ENCODE assay signal across 1 cellular context in the genomic region with DNA sequence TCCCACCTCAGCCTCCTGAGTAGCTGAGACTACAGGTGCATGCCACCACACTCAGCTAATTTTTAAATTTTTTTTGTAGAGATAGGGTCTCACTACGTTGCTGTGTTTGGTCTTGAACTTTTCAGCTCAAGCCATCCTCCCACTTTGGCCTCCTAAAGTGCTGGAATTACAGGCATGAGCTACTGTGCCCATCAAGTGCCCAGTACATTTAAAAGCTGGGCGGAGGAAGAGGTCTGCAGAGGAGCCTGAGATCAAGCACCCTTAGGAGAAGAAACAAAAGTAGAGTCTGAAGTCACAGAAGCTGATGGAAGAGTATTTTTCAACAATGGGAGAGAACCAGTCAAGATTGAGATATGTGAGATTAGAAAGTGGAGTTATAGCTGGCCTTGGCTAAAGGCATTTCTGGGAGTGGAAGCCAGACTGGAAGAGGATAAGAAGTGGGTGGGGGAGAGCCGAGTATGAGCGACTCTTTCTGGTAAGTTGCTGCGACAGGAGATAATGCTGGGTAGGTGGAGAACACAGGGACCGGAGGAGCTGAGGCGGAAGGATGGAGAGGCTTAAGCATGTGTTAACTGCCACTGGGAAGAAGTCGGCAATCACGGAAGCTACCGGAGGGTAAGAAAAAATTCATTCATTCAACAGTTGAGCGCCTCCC.
TF ChIP-seq lines count a peak whose summit lies in the region.

No MANE protein-coding gene starts in this region.

TF ChIP-seq in K562, 482 proteins besides CTCF, POLR2A, EP300 and RAD21 (continued from another document and continues in another):
- TF ChIP-seq NR4A1 (CRISPR knock-in tag; IDR thresholded peaks at IDR 0.05) = no peak
- no peak for TF ChIP-seq NR4A1 (tag; IDR thresholded peaks at IDR 0.05)
- TF ChIP-seq NCOA6 (IDR thresholded peaks at IDR 0.05) = no peak
- TF ChIP-seq, protein P1, sequence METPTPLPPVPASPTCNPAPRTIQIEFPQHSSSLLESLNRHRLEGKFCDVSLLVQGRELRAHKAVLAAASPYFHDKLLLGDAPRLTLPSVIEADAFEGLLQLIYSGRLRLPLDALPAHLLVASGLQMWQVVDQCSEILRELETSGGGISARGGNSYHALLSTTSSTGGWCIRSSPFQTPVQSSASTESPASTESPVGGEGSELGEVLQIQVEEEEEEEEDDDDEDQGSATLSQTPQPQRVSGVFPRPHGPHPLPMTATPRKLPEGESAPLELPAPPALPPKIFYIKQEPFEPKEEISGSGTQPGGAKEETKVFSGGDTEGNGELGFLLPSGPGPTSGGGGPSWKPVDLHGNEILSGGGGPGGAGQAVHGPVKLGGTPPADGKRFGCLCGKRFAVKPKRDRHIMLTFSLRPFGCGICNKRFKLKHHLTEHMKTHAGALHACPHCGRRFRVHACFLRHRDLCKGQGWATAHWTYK (CRISPR knock-in tag; IDR thresholded peaks at IDR 0.05) = no peak
- TF ChIP-seq HNRNPLL (IDR thresholded peaks at IDR 0.05; ENCODE audit: low read depth, low read length, poor library complexity, severe bottlenecking) = no peak
- no peak for TF ChIP-seq ZNF764 (CRISPR knock-in tag; IDR thresholded peaks at IDR 0.05; ENCODE audit: low read depth)
- no peak for TF ChIP-seq ZFPM2 (CRISPR knock-in tag; IDR thresholded peaks at IDR 0.05)
- TF ChIP-seq CBFB (CRISPR knock-in tag; IDR thresholded peaks at IDR 0.05) = no peak
- TF ChIP-seq, protein P2, sequence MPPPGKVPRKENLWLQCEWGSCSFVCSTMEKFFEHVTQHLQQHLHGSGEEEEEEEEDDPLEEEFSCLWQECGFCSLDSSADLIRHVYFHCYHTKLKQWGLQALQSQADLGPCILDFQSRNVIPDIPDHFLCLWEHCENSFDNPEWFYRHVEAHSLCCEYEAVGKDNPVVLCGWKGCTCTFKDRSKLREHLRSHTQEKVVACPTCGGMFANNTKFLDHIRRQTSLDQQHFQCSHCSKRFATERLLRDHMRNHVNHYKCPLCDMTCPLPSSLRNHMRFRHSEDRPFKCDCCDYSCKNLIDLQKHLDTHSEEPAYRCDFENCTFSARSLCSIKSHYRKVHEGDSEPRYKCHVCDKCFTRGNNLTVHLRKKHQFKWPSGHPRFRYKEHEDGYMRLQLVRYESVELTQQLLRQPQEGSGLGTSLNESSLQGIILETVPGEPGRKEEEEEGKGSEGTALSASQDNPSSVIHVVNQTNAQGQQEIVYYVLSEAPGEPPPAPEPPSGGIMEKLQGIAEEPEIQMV (tag; conservative IDR thresholded peaks at IDR 0.05; ENCODE audit: low read depth) = no peak
- TF ChIP-seq SLC30A9 (CRISPR knock-in tag; IDR thresholded peaks at IDR 0.05) = no peak
- TF ChIP-seq, protein P3, sequence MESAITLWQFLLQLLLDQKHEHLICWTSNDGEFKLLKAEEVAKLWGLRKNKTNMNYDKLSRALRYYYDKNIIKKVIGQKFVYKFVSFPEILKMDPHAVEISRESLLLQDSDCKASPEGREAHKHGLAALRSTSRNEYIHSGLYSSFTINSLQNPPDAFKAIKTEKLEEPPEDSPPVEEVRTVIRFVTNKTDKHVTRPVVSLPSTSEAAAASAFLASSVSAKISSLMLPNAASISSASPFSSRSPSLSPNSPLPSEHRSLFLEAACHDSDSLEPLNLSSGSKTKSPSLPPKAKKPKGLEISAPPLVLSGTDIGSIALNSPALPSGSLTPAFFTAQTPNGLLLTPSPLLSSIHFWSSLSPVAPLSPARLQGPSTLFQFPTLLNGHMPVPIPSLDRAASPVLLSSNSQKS (CRISPR knock-in tag; IDR thresholded peaks at IDR 0.05) = no peak
- TF ChIP-seq ILF3 (IDR thresholded peaks at IDR 0.05; ENCODE audit: borderline replicate concordance) = no peak
- TF ChIP-seq TBP (optimal IDR thresholded peaks at IDR 0.05; ENCODE audit: low read depth, low read length) = no peak
- TF ChIP-seq KLF1 (tag; IDR thresholded peaks at IDR 0.05) = no peak
- no peak for TF ChIP-seq ESRRA (IDR thresholded peaks at IDR 0.05; ENCODE audit: borderline replicate concordance, low read depth)
- TF ChIP-seq, protein P4, sequence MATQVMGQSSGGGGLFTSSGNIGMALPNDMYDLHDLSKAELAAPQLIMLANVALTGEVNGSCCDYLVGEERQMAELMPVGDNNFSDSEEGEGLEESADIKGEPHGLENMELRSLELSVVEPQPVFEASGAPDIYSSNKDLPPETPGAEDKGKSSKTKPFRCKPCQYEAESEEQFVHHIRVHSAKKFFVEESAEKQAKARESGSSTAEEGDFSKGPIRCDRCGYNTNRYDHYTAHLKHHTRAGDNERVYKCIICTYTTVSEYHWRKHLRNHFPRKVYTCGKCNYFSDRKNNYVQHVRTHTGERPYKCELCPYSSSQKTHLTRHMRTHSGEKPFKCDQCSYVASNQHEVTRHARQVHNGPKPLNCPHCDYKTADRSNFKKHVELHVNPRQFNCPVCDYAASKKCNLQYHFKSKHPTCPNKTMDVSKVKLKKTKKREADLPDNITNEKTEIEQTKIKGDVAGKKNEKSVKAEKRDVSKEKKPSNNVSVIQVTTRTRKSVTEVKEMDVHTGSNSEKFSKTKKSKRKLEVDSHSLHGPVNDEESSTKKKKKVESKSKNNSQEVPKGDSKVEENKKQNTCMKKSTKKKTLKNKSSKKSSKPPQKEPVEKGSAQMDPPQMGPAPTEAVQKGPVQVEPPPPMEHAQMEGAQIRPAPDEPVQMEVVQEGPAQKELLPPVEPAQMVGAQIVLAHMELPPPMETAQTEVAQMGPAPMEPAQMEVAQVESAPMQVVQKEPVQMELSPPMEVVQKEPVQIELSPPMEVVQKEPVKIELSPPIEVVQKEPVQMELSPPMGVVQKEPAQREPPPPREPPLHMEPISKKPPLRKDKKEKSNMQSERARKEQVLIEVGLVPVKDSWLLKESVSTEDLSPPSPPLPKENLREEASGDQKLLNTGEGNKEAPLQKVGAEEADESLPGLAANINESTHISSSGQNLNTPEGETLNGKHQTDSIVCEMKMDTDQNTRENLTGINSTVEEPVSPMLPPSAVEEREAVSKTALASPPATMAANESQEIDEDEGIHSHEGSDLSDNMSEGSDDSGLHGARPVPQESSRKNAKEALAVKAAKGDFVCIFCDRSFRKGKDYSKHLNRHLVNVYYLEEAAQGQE (CRISPR knock-in tag; IDR thresholded peaks at IDR 0.05; ENCODE audit: low read depth) = no peak
- TF ChIP-seq CEBPB (tag; IDR thresholded peaks at IDR 0.05) = no peak
- no peak for TF ChIP-seq ZNF263 (CRISPR knock-in tag; IDR thresholded peaks at IDR 0.05; ENCODE audit: borderline replicate concordance)
- peak; percentile 65 for TF ChIP-seq SMARCA4 (IDR thresholded peaks at IDR 0.05)
- TF ChIP-seq RFX5 (IDR thresholded peaks at IDR 0.05; ENCODE audit: low read depth, low read length) = no peak
- no peak for TF ChIP-seq HDGF (IDR thresholded peaks at IDR 0.05)
- no peak for TF ChIP-seq ZNF561 (CRISPR knock-in tag; conservative IDR thresholded peaks at IDR 0.05)
- TF ChIP-seq SETDB1 (IDR thresholded peaks at IDR 0.05; ENCODE audit: low read length) = no peak
- TF ChIP-seq, protein P5, sequence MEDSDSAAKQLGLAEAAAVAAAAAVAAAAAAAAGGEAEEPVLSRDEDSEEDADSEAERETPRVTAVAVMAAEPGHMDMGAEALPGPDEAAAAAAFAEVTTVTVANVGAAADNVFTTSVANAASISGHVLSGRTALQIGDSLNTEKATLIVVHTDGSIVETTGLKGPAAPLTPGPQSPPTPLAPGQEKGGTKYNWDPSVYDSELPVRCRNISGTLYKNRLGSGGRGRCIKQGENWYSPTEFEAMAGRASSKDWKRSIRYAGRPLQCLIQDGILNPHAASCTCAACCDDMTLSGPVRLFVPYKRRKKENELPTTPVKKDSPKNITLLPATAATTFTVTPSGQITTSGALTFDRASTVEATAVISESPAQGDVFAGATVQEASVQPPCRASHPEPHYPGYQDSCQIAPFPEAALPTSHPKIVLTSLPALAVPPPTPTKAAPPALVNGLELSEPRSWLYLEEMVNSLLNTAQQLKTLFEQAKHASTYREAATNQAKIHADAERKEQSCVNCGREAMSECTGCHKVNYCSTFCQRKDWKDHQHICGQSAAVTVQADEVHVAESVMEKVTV (CRISPR knock-in tag; IDR thresholded peaks at IDR 0.05) = no peak
- TF ChIP-seq GABPA (tag; conservative IDR thresholded peaks at IDR 0.05; ENCODE audit: low read depth) = no peak
- no peak for TF ChIP-seq DNMT1 (IDR thresholded peaks at IDR 0.05)
- TF ChIP-seq ZNF41 (CRISPR knock-in tag; conservative IDR thresholded peaks at IDR 0.05) = no peak
- TF ChIP-seq SMARCE1 (IDR thresholded peaks at IDR 0.05) = peak; percentile 77
- TF ChIP-seq ARNT (IDR thresholded peaks at IDR 0.05) = peak in 1 of 2 experiments; percentile 79; a peak in 1 of 4 replicates
- TF ChIP-seq ETV5 (CRISPR knock-in tag; IDR thresholded peaks at IDR 0.05; ENCODE audit: low read depth) = 0 out of 2 replicates have a peak, but pooled peaks have one; percentile 21
- TF ChIP-seq U2AF1 (optimal IDR thresholded peaks at IDR 0.05; ENCODE audit: low read depth, low read length) = no peak
- TF ChIP-seq, protein P6, sequence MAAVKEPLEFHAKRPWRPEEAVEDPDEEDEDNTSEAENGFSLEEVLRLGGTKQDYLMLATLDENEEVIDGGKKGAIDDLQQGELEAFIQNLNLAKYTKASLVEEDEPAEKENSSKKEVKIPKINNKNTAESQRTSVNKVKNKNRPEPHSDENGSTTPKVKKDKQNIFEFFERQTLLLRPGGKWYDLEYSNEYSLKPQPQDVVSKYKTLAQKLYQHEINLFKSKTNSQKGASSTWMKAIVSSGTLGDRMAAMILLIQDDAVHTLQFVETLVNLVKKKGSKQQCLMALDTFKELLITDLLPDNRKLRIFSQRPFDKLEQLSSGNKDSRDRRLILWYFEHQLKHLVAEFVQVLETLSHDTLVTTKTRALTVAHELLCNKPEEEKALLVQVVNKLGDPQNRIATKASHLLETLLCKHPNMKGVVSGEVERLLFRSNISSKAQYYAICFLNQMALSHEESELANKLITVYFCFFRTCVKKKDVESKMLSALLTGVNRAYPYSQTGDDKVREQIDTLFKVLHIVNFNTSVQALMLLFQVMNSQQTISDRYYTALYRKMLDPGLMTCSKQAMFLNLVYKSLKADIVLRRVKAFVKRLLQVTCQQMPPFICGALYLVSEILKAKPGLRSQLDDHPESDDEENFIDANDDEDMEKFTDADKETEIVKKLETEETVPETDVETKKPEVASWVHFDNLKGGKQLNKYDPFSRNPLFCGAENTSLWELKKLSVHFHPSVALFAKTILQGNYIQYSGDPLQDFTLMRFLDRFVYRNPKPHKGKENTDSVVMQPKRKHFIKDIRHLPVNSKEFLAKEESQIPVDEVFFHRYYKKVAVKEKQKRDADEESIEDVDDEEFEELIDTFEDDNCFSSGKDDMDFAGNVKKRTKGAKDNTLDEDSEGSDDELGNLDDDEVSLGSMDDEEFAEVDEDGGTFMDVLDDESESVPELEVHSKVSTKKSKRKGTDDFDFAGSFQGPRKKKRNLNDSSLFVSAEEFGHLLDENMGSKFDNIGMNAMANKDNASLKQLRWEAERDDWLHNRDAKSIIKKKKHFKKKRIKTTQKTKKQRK (IDR thresholded peaks at IDR 0.05; ENCODE audit: borderline replicate concordance, low read depth, low read length) = no peak
- no peak for TF ChIP-seq ZNF780A (CRISPR knock-in tag; IDR thresholded peaks at IDR 0.05)
- TF ChIP-seq NR2F6 (CRISPR knock-in tag; IDR thresholded peaks at IDR 0.05) = no peak
- TF ChIP-seq, protein P7, sequence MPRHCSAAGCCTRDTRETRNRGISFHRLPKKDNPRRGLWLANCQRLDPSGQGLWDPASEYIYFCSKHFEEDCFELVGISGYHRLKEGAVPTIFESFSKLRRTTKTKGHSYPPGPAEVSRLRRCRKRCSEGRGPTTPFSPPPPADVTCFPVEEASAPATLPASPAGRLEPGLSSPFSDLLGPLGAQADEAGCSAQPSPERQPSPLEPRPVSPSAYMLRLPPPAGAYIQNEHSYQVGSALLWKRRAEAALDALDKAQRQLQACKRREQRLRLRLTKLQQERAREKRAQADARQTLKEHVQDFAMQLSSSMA (CRISPR knock-in tag; IDR thresholded peaks at IDR 0.05) = no peak
- no peak for TF ChIP-seq LARP7 (IDR thresholded peaks at IDR 0.05)
- no peak for TF ChIP-seq TOE1 (IDR thresholded peaks at IDR 0.05; ENCODE audit: borderline replicate concordance)
- no peak for TF ChIP-seq TOE1 (CRISPR knock-in tag; IDR thresholded peaks at IDR 0.05; ENCODE audit: borderline replicate concordance, low read depth)
- TF ChIP-seq, protein P8, sequence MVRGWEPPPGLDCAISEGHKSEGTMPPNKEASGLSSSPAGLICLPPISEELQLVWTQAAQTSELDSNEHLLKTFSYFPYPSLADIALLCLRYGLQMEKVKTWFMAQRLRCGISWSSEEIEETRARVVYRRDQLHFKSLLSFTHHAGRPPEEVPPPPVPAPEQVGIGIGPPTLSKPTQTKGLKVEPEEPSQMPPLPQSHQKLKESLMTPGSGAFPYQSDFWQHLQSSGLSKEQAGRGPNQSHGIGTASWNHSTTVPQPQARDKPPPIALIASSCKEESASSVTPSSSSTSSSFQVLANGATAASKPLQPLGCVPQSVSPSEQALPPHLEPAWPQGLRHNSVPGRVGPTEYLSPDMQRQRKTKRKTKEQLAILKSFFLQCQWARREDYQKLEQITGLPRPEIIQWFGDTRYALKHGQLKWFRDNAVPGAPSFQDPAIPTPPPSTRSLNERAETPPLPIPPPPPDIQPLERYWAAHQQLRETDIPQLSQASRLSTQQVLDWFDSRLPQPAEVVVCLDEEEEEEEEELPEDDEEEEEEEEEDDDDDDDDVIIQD (CRISPR knock-in tag; IDR thresholded peaks at IDR 0.05) = no peak
- TF ChIP-seq ZNF165 (CRISPR knock-in tag; IDR thresholded peaks at IDR 0.05; ENCODE audit: borderline replicate concordance) = no peak
- 0 out of 2 replicates have a peak, but pooled peaks have one; percentile 36 for TF ChIP-seq EHMT2 (IDR thresholded peaks at IDR 0.05)
- no peak; a peak in 1 of 4 replicates for TF ChIP-seq RCOR1 (IDR thresholded peaks at IDR 0.05; ENCODE audit: borderline replicate concordance in 1 of 2, low read depth in 2 of 2, low read length in 2 of 2)
- no peak for TF ChIP-seq ESRRB (CRISPR knock-in tag; IDR thresholded peaks at IDR 0.05; ENCODE audit: borderline replicate concordance)
- TF ChIP-seq, protein P9, sequence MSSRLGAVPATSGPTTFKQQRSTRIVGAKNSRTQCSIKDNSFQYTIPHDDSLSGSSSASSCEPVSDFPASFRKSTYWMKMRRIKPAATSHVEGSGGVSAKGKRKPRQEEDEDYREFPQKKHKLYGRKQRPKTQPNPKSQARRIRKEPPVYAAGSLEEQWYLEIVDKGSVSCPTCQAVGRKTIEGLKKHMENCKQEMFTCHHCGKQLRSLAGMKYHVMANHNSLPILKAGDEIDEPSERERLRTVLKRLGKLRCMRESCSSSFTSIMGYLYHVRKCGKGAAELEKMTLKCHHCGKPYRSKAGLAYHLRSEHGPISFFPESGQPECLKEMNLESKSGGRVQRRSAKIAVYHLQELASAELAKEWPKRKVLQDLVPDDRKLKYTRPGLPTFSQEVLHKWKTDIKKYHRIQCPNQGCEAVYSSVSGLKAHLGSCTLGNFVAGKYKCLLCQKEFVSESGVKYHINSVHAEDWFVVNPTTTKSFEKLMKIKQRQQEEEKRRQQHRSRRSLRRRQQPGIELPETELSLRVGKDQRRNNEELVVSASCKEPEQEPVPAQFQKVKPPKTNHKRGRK (tag; IDR thresholded peaks at IDR 0.05) = no peak
- no peak; the same call in 1 of the 2 replicates for TF ChIP-seq TRIM28 (IDR thresholded peaks at IDR 0.05)
- peak; percentile 26; the same call in 1 of the 2 replicates for TF ChIP-seq SMARCA5 (IDR thresholded peaks at IDR 0.05)
- TF ChIP-seq SP1 (CRISPR knock-in tag; IDR thresholded peaks at IDR 0.05) = no peak
- no peak for TF ChIP-seq SREBF1 (IDR thresholded peaks at IDR 0.05; ENCODE audit: borderline replicate concordance, low read depth, low read length)
- no peak for TF ChIP-seq ILK (tag; IDR thresholded peaks at IDR 0.05; ENCODE audit: borderline replicate concordance, low read depth)
- no peak for TF ChIP-seq ZNF77 (CRISPR knock-in tag; IDR thresholded peaks at IDR 0.05)
